ENCODE assay signal across 8 cellular contexts in the genomic region with DNA sequence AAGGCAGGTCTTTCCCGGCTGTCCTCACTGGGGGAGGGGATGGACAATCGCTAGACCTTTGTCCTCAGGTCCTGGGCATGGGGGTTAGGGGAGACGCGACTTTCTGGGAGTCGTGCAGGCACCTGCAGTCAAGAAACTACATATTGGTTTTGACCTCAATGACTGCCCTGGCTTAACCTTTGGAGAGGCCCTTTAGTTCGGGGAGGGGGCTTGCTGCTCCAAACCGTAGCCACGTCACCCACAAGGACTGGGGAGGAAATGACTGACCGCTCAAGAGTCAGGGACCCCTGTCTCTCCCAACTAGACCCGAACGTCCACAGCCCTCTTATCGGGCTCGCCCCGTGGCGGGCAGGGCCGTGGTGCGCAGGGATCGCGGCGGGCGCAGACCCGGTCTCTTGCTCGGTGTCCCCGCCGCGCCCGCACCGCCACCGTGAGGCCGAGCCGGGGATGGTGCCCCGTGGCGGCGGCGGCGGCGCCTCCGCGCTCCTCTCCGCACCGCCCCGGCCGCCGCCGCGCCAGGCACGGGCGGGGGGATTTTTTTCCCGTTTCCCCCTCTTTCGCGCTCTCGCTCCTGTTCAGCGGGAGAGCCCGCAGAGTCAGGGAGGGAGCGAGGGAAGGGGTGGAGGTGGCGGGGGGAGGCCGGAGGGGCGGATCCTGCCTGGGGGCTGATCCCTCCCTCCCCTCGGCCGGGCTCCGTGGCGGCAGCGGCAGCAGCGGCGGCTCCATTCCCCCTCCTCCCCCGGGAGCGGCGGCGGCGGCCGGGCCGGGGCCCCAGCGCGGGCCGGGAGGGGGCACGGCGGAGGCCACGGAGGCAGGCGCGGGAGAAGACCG. TPM values are rescaled to one million over a fixed set of nuclear protein-coding genes. Genes with fewer than 3 reads are reported as not detected.
A peak's percentile ranks its signal among the peaks of the same experiment; 100 is the strongest.
DNase-seq lines count a peak whose midpoint lies in the region; ATAC-seq and TF ChIP-seq lines count a peak whose summit lies in the region.

TSS of gene BRPF3 (plus strand) at position 696 of the 831 bp plus-strand sequence. CDS start 3,579 bp downstream, outside the sequence.

- peaks cover 0 to 16% (median 13%) of the 10 kb centered on the region in 6 donors for H3K36me3 ChIP-seq in spleen

- intact Hi-C loops in activated B cell treated with CpG ODN at 0.5 μM for 24 hours (cut with micrococcal nuclease): loop anchor here (1.0 to 5.0 kb wide), 5 partner anchors 65 to 169 kb away; partner anchors contain the start of genes MAPK13 and MAPK14
- intact Hi-C loops in spleen (cut with DNase I; ENCODE audit: low total_unique reads): loop anchor here (5.0 kb wide), 1 partner anchor 164 kb away; no protein-coding TSS in a partner anchor

- TF ChIP-seq CTCF in activated B cell treated with CpG ODN at 0.5 μM for 24 hours (IDR thresholded peaks at IDR 0.05): no peak
- peak in 9 of 11 experiments; percentile 27 to 88 (median 79) for TF ChIP-seq CTCF in spleen (IDR thresholded peaks at IDR 0.05 in 8 of 11, conservative IDR thresholded peaks at IDR 0.05 in 3 of 11)

- H3K4me1 Mint-ChIP-seq in activated B cell treated with CpG ODN at 0.5 μM for 24 hours: peaks cover 31% of the 10 kb centered on the region

- peak; percentile 65 for DNase-seq in NCI-H1436 (lab: John Stamatoyannopoulos, UW)
- DNase-seq in NCI-H1436 treated with DMSO at 0.1 percent for 48 hours (lab: John Stamatoyannopoulos, UW): no peak
- DNase-seq in NCI-H2171 treated with DMSO at 0.1 percent for 48 hours (lab: John Stamatoyannopoulos, UW): peak; percentile 81
- DNase-seq in activated B cell treated with CpG ODN at 0.5 μM for 24 hours: peak; percentile 80
- DNase-seq in caudate nucleus (lab: John Stamatoyannopoulos, UW): peak in 59 of 61 donors; percentile 19 to 90 (median 77)
- DNase-seq in iris pigment epithelial cell (ENCODE audit: low read depth): peak; percentile 70
- peak; percentile 97 for DNase-seq in spleen

- no peak for TF ChIP-seq POLR2A in spleen (IDR thresholded peaks at IDR 0.05)

- no peaks in the 10 kb centered on the region for H3K27me3 ChIP-seq in spleen (replicated peaks in 1 of 7)

- H3K4me3 ChIP-seq in spleen: peak within 1 kb of the TSS; percentile 49 to 86 (median 62)

- no peaks in the 10 kb centered on the region for H3K9me3 ChIP-seq in spleen

- H3K27ac ChIP-seq in caudate nucleus (ENCODE audit: low read depth, low read length): peak within 1 kb of the TSS; percentile 90
- peak within 1 kb of the TSS; percentile 91 to 99 (median 96) for H3K27ac ChIP-seq in spleen

- no peaks in the 10 kb centered on the region for H3K9me3 Mint-ChIP-seq in activated B cell treated with CpG ODN at 0.5 μM for 24 hours

- H3K27ac Mint-ChIP-seq in activated B cell treated with CpG ODN at 0.5 μM for 24 hours: peak within 1 kb of the TSS; percentile 92

- no peaks in the 10 kb centered on the region for H3K27me3 Mint-ChIP-seq in activated B cell treated with CpG ODN at 0.5 μM for 24 hours

- WGBS in spleen, 5 donors: 0 to 1% (median 1%) methylated on average over 27 to 79 of the region's 81 CpGs

- ATAC-seq in HG03045 (IDR thresholded peaks at IDR 0.05; ENCODE audit: unreplicated experiment): peak; percentile 58
- peak; percentile 56 for ATAC-seq in activated B cell treated with CpG ODN at 0.5 μM for 24 hours (ENCODE audit: low read depth)

- H3K4me3 Mint-ChIP-seq in activated B cell treated with CpG ODN at 0.5 μM for 24 hours: peak within 1 kb of the TSS; percentile 92

- CTCF ChIA-PET in activated B cell treated with CpG ODN at 0.5 μM for 24 hours (lab: Charles Lee): interaction anchor here (0.7 to 2.5 kb wide), 4 partner anchors 35 to 169 kb away, joined by 3 to 9 read pairs (median 5); partner anchors contain the start of gene MAPK14

- H3K4me1 ChIP-seq in spleen: peaks cover 11 to 46% (median 30%) of the 10 kb centered on the region in 6 donors

- peaks cover 18% of the 10 kb centered on the region for H3K36me3 Mint-ChIP-seq in activated B cell treated with CpG ODN at 0.5 μM for 24 hours (ENCODE audit: low read depth)

- POLR2A ChIA-PET in activated B cell treated with CpG ODN at 0.5 μM for 24 hours (lab: Charles Lee): interaction anchor here (0.5 to 2.3 kb wide), 8 partner anchors 65 to 168 kb away, joined by 3 to 26 read pairs (median 16); partner anchors contain the start of genes BNIP5, MAPK13 and MAPK14

RNA-seq across cellular contexts. Expression of gene BRPF3, which starts in this region (rescaled TPM):
- 29.2 and 36.5 TPM in 2 replicates for total RNA-seq in activated B cell treated with CpG ODN at 0.5 μM for 24 hours
- total RNA-seq in spleen: 10 to 100 TPM; 30.8 to 42.7 (median 33.0) TPM
- 1 to 10 TPM; 2.4 to 7.5 (median 3.2) TPM for polyA plus RNA-seq in spleen
